ENCODE assay signal across 8 cellular contexts in genomic region chr9:114503522-114504340, GRCh38. TPM values are rescaled to one million over a fixed set of nuclear protein-coding genes. Genes with fewer than 3 reads are reported as not detected.
DNase-seq lines count a peak whose midpoint lies in the region; ATAC-seq and TF ChIP-seq lines count a peak whose summit lies in the region.

No MANE protein-coding gene starts in this region.

- H3K4me3 Mint-ChIP-seq in activated B cell treated with CpG ODN at 0.5 μM for 24 hours, result peak overlapping the region; percentile 77
- H3K4me3 Mint-ChIP-seq in stimulated activated effector memory CD8-positive, alpha-beta T cell treated with anti-CD3 and anti-CD28 coated beads, Interleukin-12 subunit alpha, Interleukin-12 subunit beta, amount 100 ng/mL, for 72 hours, result peak overlapping the region; percentile 80

- H3K36me3 ChIP-seq in iPS-15b (ENCODE audit: control insufficient read depth, insufficient read depth, low read length), result no peaks in the 10 kb centered on the region

- TF ChIP-seq CTCF in activated B cell treated with CpG ODN at 0.5 μM for 24 hours (IDR thresholded peaks at IDR 0.05), result no peak

- H3K4me3 ChIP-seq in iPS-15b (ENCODE audit: low read depth, low read length), result peak overlapping the region; percentile 55

- H3K4me1 Mint-ChIP-seq in activated B cell treated with CpG ODN at 0.5 μM for 24 hours, result peaks cover 52% of the 10 kb centered on the region
- H3K4me1 Mint-ChIP-seq in stimulated activated effector memory CD8-positive, alpha-beta T cell treated with anti-CD3 and anti-CD28 coated beads, Interleukin-12 subunit alpha, Interleukin-12 subunit beta, amount 100 ng/mL, for 72 hours, result peaks cover 53% of the 10 kb centered on the region

- H3K9me3 ChIP-seq in iPS-15b (ENCODE audit: control insufficient read depth, insufficient read depth, low read length), result no peaks in the 10 kb centered on the region

- H3K4me1 ChIP-seq in iPS-15b (ENCODE audit: control insufficient read depth, insufficient read depth, low read length), result peaks cover 20% of the 10 kb centered on the region

- POLR2A ChIA-PET in activated B cell treated with CpG ODN at 0.5 μM for 24 hours (lab: Charles Lee), result interaction anchor here (0.6 to 1.9 kb wide), 10 partner anchors 16 to 467 kb away, joined by 3 to 8 read pairs (median 4); partner anchors contain the start of genes ATP6V1G1 and TMEM268

- peaks cover 20% of the 10 kb centered on the region for H3K27me3 ChIP-seq in iPS-15b (ENCODE audit: control insufficient read depth, insufficient read depth, low read length)

- H3K9ac ChIP-seq in iPS-15b (ENCODE audit: low read depth, low read length), result no peak overlapping the region

- H3K9me3 Mint-ChIP-seq in activated B cell treated with CpG ODN at 0.5 μM for 24 hours, result no peaks in the 10 kb centered on the region
- H3K9me3 Mint-ChIP-seq in stimulated activated effector memory CD8-positive, alpha-beta T cell treated with anti-CD3 and anti-CD28 coated beads, Interleukin-12 subunit alpha, Interleukin-12 subunit beta, amount 100 ng/mL, for 72 hours, result no peaks in the 10 kb centered on the region

- intact Hi-C loops in activated B cell treated with CpG ODN at 0.5 μM for 24 hours (cut with micrococcal nuclease), result loop anchor here (1.0 to 2.0 kb wide), 5 partner anchors 51 to 115 kb away; partner anchors contain the start of gene TMEM268

- no peaks in the 10 kb centered on the region for H3K36me3 Mint-ChIP-seq in activated B cell treated with CpG ODN at 0.5 μM for 24 hours (ENCODE audit: low read depth)
- peaks cover 35% of the 10 kb centered on the region for H3K36me3 Mint-ChIP-seq in stimulated activated effector memory CD8-positive, alpha-beta T cell treated with anti-CD3 and anti-CD28 coated beads, Interleukin-12 subunit alpha, Interleukin-12 subunit beta, amount 100 ng/mL, for 72 hours

- DNase-seq in NCI-H2107 treated with DMSO at 0.1 percent for 48 hours (lab: John Stamatoyannopoulos, UW; ENCODE audit: unreplicated experiment) (peak; percentile 38), NCI-H2107 (lab: John Stamatoyannopoulos, UW) (no peak), activated B cell treated with CpG ODN at 0.5 μM for 24 hours (no peak)
- no peak for DNase-seq in stimulated activated effector memory CD8-positive, alpha-beta T cell treated with anti-CD3 and anti-CD28 coated beads, Interleukin-12 subunit alpha, Interleukin-12 subunit beta, amount 100 ng/mL, for 72 hours (ENCODE audit: low spot score in 2 of 2)
- DNase-seq in activated CD8-positive, alpha-beta memory T cell treated with anti-CD3 and anti-CD28 coated beads, Interleukin-2, amount 50 U/mL, for 4 hours, result no peak
- DNase-seq in stimulated activated CD8-positive, alpha-beta memory T cell treated with anti-CD3 and anti-CD28 coated beads, Interleukin-4, amount 100 ng/mL, for 48 hours, result no peak

- ATAC-seq in activated B cell treated with CpG ODN at 0.5 μM for 24 hours (ENCODE audit: low read depth), result no peak
- no peak for ATAC-seq in stimulated activated effector memory CD8-positive, alpha-beta T cell treated with anti-CD3 and anti-CD28 coated beads, Interleukin-12 subunit alpha, Interleukin-12 subunit beta, amount 100 ng/mL, for 72 hours
- no peak for ATAC-seq in HG03432 (IDR thresholded peaks at IDR 0.05; ENCODE audit: unreplicated experiment)

- peaks cover 2% of the 10 kb centered on the region for H3K27me3 Mint-ChIP-seq in activated B cell treated with CpG ODN at 0.5 μM for 24 hours

- H3K27ac Mint-ChIP-seq in activated B cell treated with CpG ODN at 0.5 μM for 24 hours, result peak overlapping the region; percentile 24
- peak overlapping the region; percentile 84 for H3K27ac Mint-ChIP-seq in stimulated activated effector memory CD8-positive, alpha-beta T cell treated with anti-CD3 and anti-CD28 coated beads, Interleukin-12 subunit alpha, Interleukin-12 subunit beta, amount 100 ng/mL, for 72 hours

- CTCF ChIA-PET in activated B cell treated with CpG ODN at 0.5 μM for 24 hours (lab: Charles Lee), result interaction anchor here (0.9 to 2.6 kb wide), 3 partner anchors 16 to 427 kb away, joined by 4 to 9 read pairs (median 7); partner anchors contain the start of gene TNFSF8

RNA-seq across cellular contexts. Expression of gene WHRN, which starts 1.5 kb away (rescaled TPM):
- total RNA-seq in activated B cell treated with CpG ODN at 0.5 μM for 24 hours, result 12.4 and 14.5 TPM in 2 replicates
